10 cellular contexts compared by ENCODE assay signal in the genomic region with DNA sequence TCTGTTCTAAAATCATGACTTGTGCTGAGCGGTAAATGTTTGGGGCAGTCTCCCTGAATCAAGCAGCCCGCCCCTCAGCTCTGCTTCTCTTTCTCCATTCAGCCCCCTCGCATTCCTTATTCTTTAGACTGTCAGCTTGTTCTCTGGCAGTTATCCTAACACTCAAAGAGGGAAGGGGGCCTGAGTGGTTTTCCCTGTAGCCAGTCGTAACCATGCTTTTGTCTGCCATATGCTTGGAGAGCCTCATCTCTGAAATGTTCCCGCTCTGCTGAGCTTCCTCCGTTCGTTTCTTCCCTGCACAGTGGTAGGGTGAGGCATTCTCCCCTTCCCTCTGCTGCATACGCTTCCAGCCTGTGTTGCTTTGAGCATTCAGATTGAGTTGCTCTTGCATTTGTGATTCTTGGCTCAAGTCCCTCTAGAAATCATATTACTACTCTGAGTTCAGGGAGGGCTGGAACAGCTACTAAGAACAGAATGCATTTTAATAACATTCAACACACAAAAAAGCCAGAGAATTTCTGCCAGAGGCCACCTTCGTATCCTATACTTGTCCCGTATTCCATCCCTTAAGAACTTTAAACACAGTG.
DNase-seq lines count a peak whose midpoint lies in the region; TF ChIP-seq lines count a peak whose summit lies in the region.
"Had no signal": no experiment of that assay in that cellular context is flagged by ENCODE, and none has a peak within 500 bp of the region (broad histone marks: within the 10 kb centered on the region; RNA-seq: fewer than 3 reads in every experiment).

No MANE protein-coding gene starts in this region.

- H3K23ac ChIP-seq in neuronal stem cell (ENCODE audit: low read depth, low read length, poor library complexity), result no peak overlapping the region

- H3K36me3 ChIP-seq in neuronal stem cell (replicated peaks in 1 of 2; ENCODE audit: control insufficient read depth in 2 of 2, insufficient read depth in 2 of 2, low read length in 2 of 2) (no peaks in the 10 kb centered on the region), testis (ENCODE audit: low read depth, missing control alignments) (no peaks in the 10 kb centered on the region)

- no peak overlapping the region for H3K4me3 Mint-ChIP-seq in chondrocyte (ENCODE audit: unreplicated experiment)
- H3K4me3 Mint-ChIP-seq in activated naive CD4-positive, alpha-beta T cell treated with anti-CD3 and anti-CD28 coated beads for 36 hours, result no peak overlapping the region

- H2AFZ ChIP-seq in neuronal stem cell (ENCODE audit: low read length), result peak overlapping the region; percentile 69

- no peak overlapping the region for H2BK120ac ChIP-seq in neuronal stem cell (ENCODE audit: low read depth, low read length)

- no peak overlapping the region for H3K27ac Mint-ChIP-seq in chondrocyte (ENCODE audit: unreplicated experiment)
- no peak overlapping the region for H3K27ac Mint-ChIP-seq in activated naive CD4-positive, alpha-beta T cell treated with anti-CD3 and anti-CD28 coated beads for 36 hours

- no peak overlapping the region for H4K91ac ChIP-seq in neuronal stem cell (ENCODE audit: low read depth, low read length, poor library complexity)

- no peak overlapping the region for H3K9ac ChIP-seq in neuronal stem cell (ENCODE audit: low read depth, low read length, poor library complexity)

- intact Hi-C loops in activated naive CD4-positive, alpha-beta T cell treated with anti-CD3 and anti-CD28 coated beads for 36 hours (cut with micrococcal nuclease), result no loop called here
- intact Hi-C loops in testis (cut with DNase I; ENCODE audit: low total_unique reads), result no loop called here

- H3K4me1 ChIP-seq in neuronal stem cell (ENCODE audit: control insufficient read depth in 2 of 2, insufficient read depth in 1 of 2, low read depth in 1 of 2, low read length in 2 of 2) (peaks cover 9 to 19% of the 10 kb centered on the region in 2 donors), testis (peaks cover 13% of the 10 kb centered on the region)

- no peak overlapping the region for H4K8ac ChIP-seq in neuronal stem cell (ENCODE audit: low read depth, low read length)

- H2BK15ac ChIP-seq in neuronal stem cell (ENCODE audit: low read length), result no peak overlapping the region

- H3K4me2 ChIP-seq in neuronal stem cell (ENCODE audit: insufficient read depth, low read length, poor library complexity, severe bottlenecking), result no peak overlapping the region

- H3K18ac ChIP-seq in neuronal stem cell (ENCODE audit: low read length), result no peak overlapping the region

- H3K27me3 Mint-ChIP-seq in chondrocyte (ENCODE audit: low read depth), result no peaks in the 10 kb centered on the region
- no peaks in the 10 kb centered on the region for H3K27me3 Mint-ChIP-seq in activated naive CD4-positive, alpha-beta T cell treated with anti-CD3 and anti-CD28 coated beads for 36 hours (ENCODE audit: low read depth)

- no peak overlapping the region for H2BK5ac ChIP-seq in neuronal stem cell (ENCODE audit: low read length)

- H3K9me3 ChIP-seq in neuronal stem cell (replicated peaks in 1 of 2; ENCODE audit: control insufficient read depth in 2 of 2, insufficient read depth in 1 of 2, low read depth in 1 of 2, low read length in 2 of 2), result no peaks in the 10 kb centered on the region
- no peaks in the 10 kb centered on the region for H3K9me3 ChIP-seq in testis

- WGBS in neuronal stem cell (ENCODE audit: extremely low coverage in 2 of 2, insufficient read length in 2 of 2, insufficient replicate concordance in 1 of 2), 2 donors, result no CpG with 5 or more reads among the region's 10 CpGs
- 39 to 59% methylated on average over 10 of the region's 10 CpGs for WGBS in testis, 2 donors

- H3K79me1 ChIP-seq in neuronal stem cell (ENCODE audit: low read depth, low read length), result no peaks in the 10 kb centered on the region

- H3K14ac ChIP-seq in neuronal stem cell (ENCODE audit: low read length), result no peak overlapping the region

- no peaks in the 10 kb centered on the region for H3K9me3 Mint-ChIP-seq in chondrocyte (ENCODE audit: low read depth)
- H3K9me3 Mint-ChIP-seq in activated naive CD4-positive, alpha-beta T cell treated with anti-CD3 and anti-CD28 coated beads for 36 hours, result no peaks in the 10 kb centered on the region

- TF ChIP-seq CTCF in chondrocyte (IDR thresholded peaks at IDR 0.05) (no peak), GM10266 (IDR thresholded peaks at IDR 0.05; ENCODE audit: control insufficient read depth, insufficient read depth, low read depth, missing control alignments) (no peak), testis (IDR thresholded peaks at IDR 0.05) (no peak)

- DNase-seq in Daoy (ENCODE audit: low read depth) (peak; percentile 94), NCI-H345 treated with DMSO at 0.1 percent for 48 hours (lab: John Stamatoyannopoulos, UW; ENCODE audit: unreplicated experiment) (peak; percentile 75), epithelial cell of prostate (ENCODE audit: low read depth, low spot score) (no peak), neuronal stem cell (ENCODE audit: low spot score) (peak; percentile 48), chondrocyte (ENCODE audit: low spot score) (no peak), GM10266 (ENCODE audit: extremely low spot score) (no peak), testis (no peak)
- DNase-seq in activated naive CD4-positive, alpha-beta T cell treated with anti-CD3 and anti-CD28 coated beads for 36 hours, result no peak

- H2BK12ac ChIP-seq in neuronal stem cell (ENCODE audit: low read length), result no peak overlapping the region

- TF ChIP-seq POLR2A in testis (IDR thresholded peaks at IDR 0.05), result no peak

- H3K27me3 ChIP-seq in neuronal stem cell (ENCODE audit: control insufficient read depth in 3 of 3, insufficient read depth in 3 of 3, low read depth in 1 of 3, low read length in 3 of 3) (no peaks in the 10 kb centered on the region), testis (no peaks in the 10 kb centered on the region)

- no peak overlapping the region for H2AK5ac ChIP-seq in neuronal stem cell (ENCODE audit: low read depth, low read length)

- H3K27ac ChIP-seq in epithelial cell of prostate (peak overlapping the region; percentile 82), neuronal stem cell (replicated peaks; ENCODE audit: low read length) (peak overlapping the region; percentile 74), testis (peak overlapping the region in 1 of 2 donors; percentile 18)

- H3K4me3 ChIP-seq in neuronal stem cell (ENCODE audit: low read length in 2 of 2), result peak overlapping the region in 1 of 2 donors; percentile 7
- no peak overlapping the region for H3K4me3 ChIP-seq in testis
- H3K4me3 ChIP-seq: GM12878, skin epidermis had no signal

- H3K36me3 Mint-ChIP-seq in chondrocyte (ENCODE audit: low read depth), result no peaks in the 10 kb centered on the region
- no peaks in the 10 kb centered on the region for H3K36me3 Mint-ChIP-seq in activated naive CD4-positive, alpha-beta T cell treated with anti-CD3 and anti-CD28 coated beads for 36 hours (ENCODE audit: low read depth)

- peaks cover 10% of the 10 kb centered on the region for H3K4me1 Mint-ChIP-seq in chondrocyte (ENCODE audit: low read depth)
- H3K4me1 Mint-ChIP-seq in activated naive CD4-positive, alpha-beta T cell treated with anti-CD3 and anti-CD28 coated beads for 36 hours (ENCODE audit: low read depth), result no peaks in the 10 kb centered on the region

- no peak overlapping the region for H3K4ac ChIP-seq in neuronal stem cell (ENCODE audit: low read length)

- CTCF ChIA-PET in activated naive CD4-positive, alpha-beta T cell treated with anti-CD3 and anti-CD28 coated beads for 36 hours (lab: Charles Lee), result interaction anchor here (0.7 to 1.2 kb wide), 3 partner anchors 108 to 399 kb away, joined by 3 to 4 read pairs (median 3); no protein-coding TSS in a partner anchor

Comparison
In these comparisons a context has a peak if more than half of its experiments do, and no peak if none do; other contexts are left out.
1. DNase-seq: peak in Daoy (single experiment), NCI-H345 treated with DMSO at 0.1 percent for 48 hours (single experiment) and neuronal stem cell (single experiment); none in epithelial cell of prostate (single experiment), chondrocyte (single experiment), GM10266 (single experiment), activated naive CD4-positive, alpha-beta T cell treated with anti-CD3 and anti-CD28 coated beads for 36 hours (single experiment) and testis (single experiment).